In the genomic region with DNA sequence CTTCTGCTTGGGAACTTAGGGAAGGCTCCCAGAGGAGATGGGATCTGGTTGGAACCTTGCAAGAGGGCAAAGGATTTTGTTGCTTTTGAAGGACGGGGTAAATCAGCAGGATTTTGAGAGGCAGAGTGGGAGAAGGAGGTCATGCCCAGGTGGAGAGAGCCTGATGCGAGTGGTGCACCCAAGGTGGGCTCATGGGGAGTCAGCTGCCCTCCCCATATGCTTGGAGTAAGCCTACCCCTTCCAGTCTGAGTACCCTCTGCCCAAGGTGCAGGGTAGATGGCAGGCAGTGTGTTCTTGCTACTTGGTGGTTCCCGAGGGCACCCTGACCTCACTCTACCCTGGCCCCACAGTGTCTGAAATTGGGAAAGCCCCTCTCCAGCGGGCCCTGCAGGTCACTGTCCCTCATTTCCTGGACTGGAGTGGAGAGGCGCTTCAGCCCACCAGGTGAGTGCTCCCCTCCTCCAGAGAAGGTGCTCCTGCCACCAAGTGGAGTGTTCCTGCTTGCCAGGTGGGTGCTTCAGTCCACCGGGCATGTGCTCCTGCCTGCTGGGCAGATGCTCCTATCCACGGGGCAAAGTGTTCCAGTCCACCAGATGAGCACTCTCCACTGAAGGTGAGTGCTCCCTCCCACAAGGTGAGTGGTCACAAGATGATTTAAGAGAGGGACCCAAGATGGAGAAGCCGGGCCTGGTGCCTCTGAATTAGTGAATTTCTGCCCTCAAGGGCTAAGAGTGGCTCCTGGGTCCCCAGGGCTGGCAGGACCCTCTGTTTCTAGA, we compare ENCODE assay signal across 1 cellular context.
TF ChIP-seq lines count a peak whose summit lies in the region.

No MANE protein-coding gene starts in this region.

TF ChIP-seq in GM12878, 131 proteins besides CTCF, POLR2A, EP300 and RAD21:
- TF ChIP-seq HCFC1 (IDR thresholded peaks at IDR 0.05; ENCODE audit: low read length), result no peak
- 0 out of 2 replicates have a peak, but pooled peaks have one; percentile 60 for TF ChIP-seq NFXL1 (IDR thresholded peaks at IDR 0.05; ENCODE audit: borderline replicate concordance)
